Comparison of ENCODE assay signal across 1 cellular context in genomic region chr1:27519341-27520258, GRCh38.
TF ChIP-seq lines count a peak whose summit lies in the region.

No MANE protein-coding gene starts in this region.

TF ChIP-seq in K562, 482 proteins besides CTCF, POLR2A, EP300 and RAD21 (continued from another document):
- no peak for TF ChIP-seq ZNF592 (IDR thresholded peaks at IDR 0.05)
